ENCODE assay signal across 17 cellular contexts in genomic region chr22:49751318-49751967, GRCh38.
"Had no signal": no experiment of that assay in that cellular context is flagged by ENCODE, and none has a peak within 500 bp of the region (broad histone marks: within the 10 kb centered on the region; RNA-seq: fewer than 3 reads in every experiment).

No MANE protein-coding gene starts in this region.

- H3K4me3 ChIP-seq: thyroid gland, vagina had no signal

- H3K27me3 Mint-ChIP-seq: activated CD8-positive, alpha-beta T cell treated with anti-CD3 and anti-CD28 coated beads for 36 hours; activated naive CD8-positive, alpha-beta T cell treated with anti-CD3 and anti-CD28 coated beads, Interleukin-2, amount 50 U/mL, for 24 hours; naive thymus-derived CD8-positive, alpha-beta T cell had no signal

- H3K27ac ChIP-seq: thyroid gland, vagina had no signal

- ATAC-seq: activated CD8-positive, alpha-beta T cell treated with anti-CD3 and anti-CD28 coated beads for 36 hours; activated naive CD8-positive, alpha-beta T cell treated with anti-CD3 and anti-CD28 coated beads, Interleukin-2, amount 50 U/mL, for 24 hours; activated T-cell treated with anti-CD3 and anti-CD28 coated beads, Interleukin-2, amount 50 U/mL, for 72 hours; left ventricle myocardium superior; naive thymus-derived CD8-positive, alpha-beta T cell had no signal

- H3K4me1 Mint-ChIP-seq: activated B cell treated with CpG ODN at 0.5 μM for 24 hours; activated naive CD8-positive, alpha-beta T cell treated with anti-CD3 and anti-CD28 coated beads, Interleukin-2, amount 50 U/mL, for 24 hours; stimulated activated memory B cell treated with anti-CD40 and anti-IgM and Interleukin-4, amounts not matched to agents 10 μg/mL and 1 μg/mL and 100 μg/mL, for 72 hours had no signal

- H3K36me3 ChIP-seq: thyroid gland, vagina had no signal

- H3K27ac Mint-ChIP-seq: activated B cell treated with CpG ODN at 0.5 μM for 24 hours; activated CD8-positive, alpha-beta T cell treated with anti-CD3 and anti-CD28 coated beads for 36 hours; activated naive CD8-positive, alpha-beta T cell treated with anti-CD3 and anti-CD28 coated beads, Interleukin-2, amount 50 U/mL, for 24 hours; activated T-cell treated with anti-CD3 and anti-CD28 coated beads, Interleukin-2, amount 50 U/mL, for 72 hours; naive thymus-derived CD8-positive, alpha-beta T cell; stimulated activated memory B cell treated with anti-CD40 and anti-IgM and Interleukin-4, amounts not matched to agents 10 μg/mL and 1 μg/mL and 100 μg/mL, for 72 hours had no signal

- DNase-seq: activated B cell treated with CpG ODN at 0.5 μM for 24 hours; activated CD4-positive, alpha-beta T cell treated with anti-CD3 and anti-CD28 coated beads for 48 hours; activated CD8-positive, alpha-beta memory T cell treated with anti-CD3 and anti-CD28 coated beads, Interleukin-2, amount 50 U/mL, for 4 hours; activated CD8-positive, alpha-beta T cell treated with anti-CD3 and anti-CD28 coated beads for 36 hours; activated naive CD4-positive, alpha-beta T cell; activated naive CD8-positive, alpha-beta T cell treated with anti-CD3 and anti-CD28 coated beads, Interleukin-2, amount 50 U/mL, for 24 hours; activated T-cell treated with anti-CD3 and anti-CD28 coated beads, Interleukin-2, amount 50 U/mL, for 72 hours; cerebellar nuclear complex; erythroblast; left ventricle myocardium superior; mesenchymal stem cell; retina; stimulated activated CD4-positive, alpha-beta T cell treated with anti-CD3 and anti-CD28 coated beads, Interleukin-2, amount 100 ng/mL, for 48 hours; thyroid gland had no signal

- H3K9me3 ChIP-seq: thyroid gland, vagina had no signal

- H3K4me3 Mint-ChIP-seq: activated B cell treated with CpG ODN at 0.5 μM for 24 hours; activated CD8-positive, alpha-beta T cell treated with anti-CD3 and anti-CD28 coated beads for 36 hours; activated naive CD8-positive, alpha-beta T cell treated with anti-CD3 and anti-CD28 coated beads, Interleukin-2, amount 50 U/mL, for 24 hours; activated T-cell treated with anti-CD3 and anti-CD28 coated beads, Interleukin-2, amount 50 U/mL, for 72 hours; naive thymus-derived CD8-positive, alpha-beta T cell; stimulated activated memory B cell treated with anti-CD40 and anti-IgM and Interleukin-4, amounts not matched to agents 10 μg/mL and 1 μg/mL and 100 μg/mL, for 72 hours had no signal

- H3K27me3 ChIP-seq: thyroid gland, vagina had no signal

- H3K4me1 ChIP-seq: thyroid gland, vagina had no signal
